In genomic region chr22:36084717-36085116, GRCh38 we compare ENCODE assay signal across 17 cellular contexts.
"Had no signal": no experiment of that assay in that cellular context is flagged by ENCODE, and none has a peak within 500 bp of the region (broad histone marks: within the 10 kb centered on the region; RNA-seq: fewer than 3 reads in every experiment).

No MANE protein-coding gene starts in this region.

- H3K27me3 ChIP-seq: foreskin keratinocyte, sigmoid colon, thyroid gland, upper lobe of left lung, uterus had no signal

- H3K36me3 Mint-ChIP-seq: immature natural killer cell, naive B cell had no signal

- H2AFZ ChIP-seq: parathyroid adenoma had no signal

- H3K27ac ChIP-seq: parathyroid adenoma, sigmoid colon, skin epidermis, thyroid gland, upper lobe of left lung, uterus had no signal

- H3K4me3 Mint-ChIP-seq: effector memory CD8-positive, alpha-beta T cell; immature natural killer cell; naive B cell; nephron had no signal

- FAIRE-seq: keratinocyte had no signal

- H3K9ac ChIP-seq: parathyroid adenoma had no signal

- H3K4me3 ChIP-seq: sigmoid colon, skin epidermis, thyroid gland, upper lobe of left lung, uterus had no signal

- H3K9me3 Mint-ChIP-seq: effector memory CD8-positive, alpha-beta T cell; immature natural killer cell had no signal

- H3K36me3 ChIP-seq: sigmoid colon, thyroid gland, upper lobe of left lung, uterus had no signal

- H3K9me3 ChIP-seq: sigmoid colon, thyroid gland, upper lobe of left lung, uterus had no signal

- H3K27ac Mint-ChIP-seq: effector memory CD8-positive, alpha-beta T cell; immature natural killer cell; nephron had no signal

- H3K79me2 ChIP-seq: parathyroid adenoma had no signal

- DNase-seq: effector memory CD8-positive, alpha-beta T cell; erythroblast; foreskin keratinocyte; immature natural killer cell; mesendoderm; naive B cell; occipital lobe; stimulated activated CD4-positive, alpha-beta T cell treated with anti-CD3 and anti-CD28 coated beads, Interleukin-12 subunit alpha, Interleukin-12 subunit beta, amount 100 ng/mL, for 4 hours; stimulated activated naive CD4-positive, alpha-beta T cell treated with Interleukin-2 at 50 U/mL for 16 hours; thyroid gland; upper lobe of left lung; uterus had no signal

- ATAC-seq: effector memory CD8-positive, alpha-beta T cell had no signal

- H3K4me1 Mint-ChIP-seq: immature natural killer cell, nephron had no signal

- H3K4me1 ChIP-seq: foreskin keratinocyte, parathyroid adenoma, upper lobe of left lung, uterus had no signal
